8 cellular contexts compared by ENCODE assay signal in genomic region chr11:73376168-73376802, GRCh38. TPM values are rescaled to one million over a fixed set of nuclear protein-coding genes. Genes with fewer than 3 reads are reported as not detected.
DNase-seq lines count a peak whose midpoint lies in the region; ATAC-seq and TF ChIP-seq lines count a peak whose summit lies in the region.

Gene RELT, plus strand, starts transcription at chr11:73376399. Its CDS starts 12,738 bp downstream, at chr11:73389137.

- H3K27ac Mint-ChIP-seq in GM23338 = no peak within 1 kb of the TSS

- H3K27ac ChIP-seq in GM23338 (ENCODE audit: low read depth) (no peak within 1 kb of the TSS), RWPE2 (ENCODE audit: poor library complexity, severe bottlenecking) (peak within 1 kb of the TSS; percentile 75), neural cell (ENCODE audit: low read length) (no peak within 1 kb of the TSS), stomach (peak within 1 kb of the TSS; percentile 69 to 91 (median 87))

- peaks cover 33% of the 10 kb centered on the region for H3K27me3 Mint-ChIP-seq in GM23338 (ENCODE audit: insufficient read depth, low read depth, poor library complexity)

- H2AFZ ChIP-seq in GM23338 (peak within 1 kb of the TSS; percentile 99), neural cell (ENCODE audit: low read depth, low read length) (no peak within 1 kb of the TSS)

- H3K36me3 Mint-ChIP-seq in GM23338 (ENCODE audit: low read depth) = no peaks in the 10 kb centered on the region

- peak; percentile 60 for TF ChIP-seq RAD21 in neural cell (conservative IDR thresholded peaks at IDR 0.05)

- TF ChIP-seq EP300 in neural cell (conservative IDR thresholded peaks at IDR 0.05; ENCODE audit: poor library complexity, severe bottlenecking) = peak; percentile 62
- TF ChIP-seq EP300 in stomach (IDR thresholded peaks at IDR 0.05) = no peak

- 0 to 1% (median 0%) methylated on average over 29 to 95 of the region's 95 CpGs for WGBS in stomach, 5 donors

- H3K4me2 ChIP-seq in GM23338 (peak within 1 kb of the TSS; percentile 90), neural cell (ENCODE audit: low read length) (peak within 1 kb of the TSS; percentile 18)

- H3K9me2 ChIP-seq in GM23338 (ENCODE audit: insufficient read depth) (0 out of 2 replicates have a peak, but pooled peaks cover 2% of the 10 kb centered on the region), neural cell (ENCODE audit: insufficient read depth, low read length) (no peaks in the 10 kb centered on the region)

- no peaks in the 10 kb centered on the region for H3K9me3 ChIP-seq in RWPE2 (ENCODE audit: severe bottlenecking)
- H3K9me3 ChIP-seq in neural cell (ENCODE audit: low read length) = no peaks in the 10 kb centered on the region
- no peaks in the 10 kb centered on the region for H3K9me3 ChIP-seq in stomach

- TF ChIP-seq CTCF in GM23338 (conservative IDR thresholded peaks at IDR 0.05; ENCODE audit: low read depth in 2 of 2) (peak; percentile 67 to 84), RWPE2 (IDR thresholded peaks at IDR 0.05; ENCODE audit: poor library complexity, severe bottlenecking) (peak; percentile 93), neural cell (IDR thresholded peaks at IDR 0.05; ENCODE audit: poor library complexity, severe bottlenecking) (peak; percentile 98), stomach (IDR thresholded peaks at IDR 0.05) (peak in 5 of 7 experiments; percentile 73 to 99 (median 96))

- H3K4me3 ChIP-seq in GM23338 = peak within 1 kb of the TSS; percentile 84
- H3K4me3 ChIP-seq in RWPE2 (ENCODE audit: severe bottlenecking) = peak within 1 kb of the TSS; percentile 59
- H3K4me3 ChIP-seq in neural cell (ENCODE audit: low read length) = peak within 1 kb of the TSS; percentile 89
- peak within 1 kb of the TSS; percentile 59 to 72 (median 64) for H3K4me3 ChIP-seq in stomach

- ATAC-seq in GM23338 (peak; percentile 89), RWPE2 (ENCODE audit: low read depth) (peak; percentile 84)

- no peaks in the 10 kb centered on the region for H3F3A ChIP-seq in GM23338 (replicated peaks; ENCODE audit: low read depth)
- no peaks in the 10 kb centered on the region for H3F3A ChIP-seq in neural cell (ENCODE audit: insufficient read depth, low read length, poor library complexity, severe bottlenecking)

- DNase-seq in ELR (ENCODE audit: low read depth) = peak; percentile 92
- peak; percentile 91 for DNase-seq in GM23338 (ENCODE audit: low spot score)
- peak; percentile 87 for DNase-seq in LHCN-M2 (ENCODE audit: low read depth)
- no peak for DNase-seq in RWPE2 (ENCODE audit: low spot score)
- peak; percentile 93 for DNase-seq in activated effector memory CD4-positive, alpha-beta T cell treated with Interleukin-2 at 50 U/mL for 16 hours
- DNase-seq in fibroblast of the conjunctiva (ENCODE audit: low read depth) = peak; percentile 82
- DNase-seq in stomach = peak; percentile 92

- no peak for TF ChIP-seq POLR2A in stomach (IDR thresholded peaks at IDR 0.05)

- no peaks in the 10 kb centered on the region; the same call in 1 of the 2 replicates for H3K79me2 ChIP-seq in GM23338 (replicated peaks; ENCODE audit: insufficient read depth)
- no peaks in the 10 kb centered on the region for H3K79me2 ChIP-seq in neural cell (replicated peaks; ENCODE audit: insufficient read depth, low read length)

- intact Hi-C loops in stomach (cut with DNase I; ENCODE audit: low total_unique reads) = no loop called here

- H3K36me3 ChIP-seq in GM23338 (ENCODE audit: insufficient read depth) = no peaks in the 10 kb centered on the region
- no peaks in the 10 kb centered on the region; the same call in 1 of the 2 replicates for H3K36me3 ChIP-seq in RWPE2 (ENCODE audit: low read depth)
- no peaks in the 10 kb centered on the region for H3K36me3 ChIP-seq in neural cell (ENCODE audit: insufficient read depth, low read length)
- H3K36me3 ChIP-seq in stomach = no peaks in the 10 kb centered on the region

- H3K4me1 ChIP-seq in GM23338 (ENCODE audit: insufficient read depth) (peaks cover 7% of the 10 kb centered on the region), RWPE2 (ENCODE audit: insufficient read depth, poor library complexity, severe bottlenecking) (no peaks in the 10 kb centered on the region), stomach (peaks cover 6 to 63% (median 28%) of the 10 kb centered on the region in 4 donors)

- H3K9me3 Mint-ChIP-seq in GM23338 = no peaks in the 10 kb centered on the region

- peaks cover 18% of the 10 kb centered on the region for H3K4me1 Mint-ChIP-seq in GM23338

- H3K9ac ChIP-seq in neural cell (ENCODE audit: low read length) = peak within 1 kb of the TSS; percentile 69

- peaks cover 13% of the 10 kb centered on the region; the same call in 1 of the 2 replicates for H3K27me3 ChIP-seq in GM23338 (ENCODE audit: insufficient read depth)
- no peaks in the 10 kb centered on the region for H3K27me3 ChIP-seq in RWPE2 (ENCODE audit: insufficient read depth, poor library complexity, severe bottlenecking)
- H3K27me3 ChIP-seq in neural cell (ENCODE audit: insufficient read depth, low read depth, low read length) = no peaks in the 10 kb centered on the region
- no peaks in the 10 kb centered on the region for H3K27me3 ChIP-seq in stomach

- H3K4me3 Mint-ChIP-seq in GM23338 = peak within 1 kb of the TSS; percentile 78

- H4K20me1 ChIP-seq in GM23338 (replicated peaks; ENCODE audit: insufficient read depth) (peaks cover 2% of the 10 kb centered on the region; the same call in 1 of the 2 replicates), neural cell (ENCODE audit: insufficient read depth) (no peaks in the 10 kb centered on the region)

TF ChIP-seq in GM23338, 12 proteins besides CTCF, POLR2A, EP300 and RAD21 (continues in another document):
- TF ChIP-seq ZNF331 (CRISPR knock-in tag; IDR thresholded peaks at IDR 0.05; ENCODE audit: low read depth) (no peak), ZNF114 (CRISPR knock-in tag; IDR thresholded peaks at IDR 0.05) (no peak)
- TF ChIP-seq, protein P1, sequence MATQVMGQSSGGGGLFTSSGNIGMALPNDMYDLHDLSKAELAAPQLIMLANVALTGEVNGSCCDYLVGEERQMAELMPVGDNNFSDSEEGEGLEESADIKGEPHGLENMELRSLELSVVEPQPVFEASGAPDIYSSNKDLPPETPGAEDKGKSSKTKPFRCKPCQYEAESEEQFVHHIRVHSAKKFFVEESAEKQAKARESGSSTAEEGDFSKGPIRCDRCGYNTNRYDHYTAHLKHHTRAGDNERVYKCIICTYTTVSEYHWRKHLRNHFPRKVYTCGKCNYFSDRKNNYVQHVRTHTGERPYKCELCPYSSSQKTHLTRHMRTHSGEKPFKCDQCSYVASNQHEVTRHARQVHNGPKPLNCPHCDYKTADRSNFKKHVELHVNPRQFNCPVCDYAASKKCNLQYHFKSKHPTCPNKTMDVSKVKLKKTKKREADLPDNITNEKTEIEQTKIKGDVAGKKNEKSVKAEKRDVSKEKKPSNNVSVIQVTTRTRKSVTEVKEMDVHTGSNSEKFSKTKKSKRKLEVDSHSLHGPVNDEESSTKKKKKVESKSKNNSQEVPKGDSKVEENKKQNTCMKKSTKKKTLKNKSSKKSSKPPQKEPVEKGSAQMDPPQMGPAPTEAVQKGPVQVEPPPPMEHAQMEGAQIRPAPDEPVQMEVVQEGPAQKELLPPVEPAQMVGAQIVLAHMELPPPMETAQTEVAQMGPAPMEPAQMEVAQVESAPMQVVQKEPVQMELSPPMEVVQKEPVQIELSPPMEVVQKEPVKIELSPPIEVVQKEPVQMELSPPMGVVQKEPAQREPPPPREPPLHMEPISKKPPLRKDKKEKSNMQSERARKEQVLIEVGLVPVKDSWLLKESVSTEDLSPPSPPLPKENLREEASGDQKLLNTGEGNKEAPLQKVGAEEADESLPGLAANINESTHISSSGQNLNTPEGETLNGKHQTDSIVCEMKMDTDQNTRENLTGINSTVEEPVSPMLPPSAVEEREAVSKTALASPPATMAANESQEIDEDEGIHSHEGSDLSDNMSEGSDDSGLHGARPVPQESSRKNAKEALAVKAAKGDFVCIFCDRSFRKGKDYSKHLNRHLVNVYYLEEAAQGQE (IDR thresholded peaks at IDR 0.05; ENCODE audit: unreplicated experiment) = no peak

TF ChIP-seq in neural cell, 6 proteins besides CTCF, POLR2A, EP300 and RAD21:
- peak; percentile 66 for TF ChIP-seq SMC3 (conservative IDR thresholded peaks at IDR 0.05; ENCODE audit: poor library complexity)
- peak; percentile 78 for TF ChIP-seq MXI1 (conservative IDR thresholded peaks at IDR 0.05; ENCODE audit: poor library complexity, severe bottlenecking)
- TF ChIP-seq, protein P1 (IDR thresholded peaks at IDR 0.05; ENCODE audit: borderline replicate concordance) = peak; percentile 55
- no peak for TF ChIP-seq EZH2 (IDR thresholded peaks at IDR 0.05; ENCODE audit: borderline replicate concordance, insufficient read depth, low read length, poor library complexity, severe bottlenecking)
- peak; percentile 76 for TF ChIP-seq POLR2AphosphoS5 (IDR thresholded peaks at IDR 0.05)
- TF ChIP-seq TAF1 (IDR thresholded peaks at IDR 0.05; ENCODE audit: low read depth) = peak; percentile 50

RNA-seq across cellular contexts. Expression of gene RELT, which starts in this region (rescaled TPM):
- 6.2 and 6.3 TPM in 2 replicates for total RNA-seq in GM23338 (2014; rRNA removed; shearing (Covaris generic))
- polyA plus RNA-seq in GM23338 (2016; fragmentation: Nextera tagmentation; extraction: Ambion mirVana) = 2.0 and 2.1 TPM in 2 replicates
- 12.9 and 13.0 TPM in 2 replicates for total RNA-seq in LHCN-M2 (2014; rRNA removed)
- polyA plus RNA-seq in LHCN-M2 (2012) = 4.5 TPM
- 12.4 and 13.0 TPM in 2 replicates for polyA plus RNA-seq in neural cell
- polyA minus RNA-seq in neural cell = 7.8 and 8.2 TPM in 2 replicates
- total RNA-seq in stomach = 10 to 100 TPM in 1 of 5 donors, 1 to 10 TPM in 2, not detected in 2; 2.2 to 18.7 (median 2.9) TPM
- polyA plus RNA-seq in stomach = 1 to 10 TPM; 1.2 to 1.6 (median 1.2) TPM

Comparison
In these comparisons a context has a peak if more than half of its experiments do, and no peak if none do; other contexts are left out.
1. H3K27ac ChIP-seq: peak in RWPE2 (single experiment) and stomach (5 of 5); none in GM23338 (single experiment) and neural cell (single experiment).
2. Peak in every context shown above with its lines, with median percentiles within 50 percentile points of each other: H3K4me3 ChIP-seq and CTCF ChIP-seq.